13 cellular contexts compared by ENCODE assay signal in the genomic region with DNA sequence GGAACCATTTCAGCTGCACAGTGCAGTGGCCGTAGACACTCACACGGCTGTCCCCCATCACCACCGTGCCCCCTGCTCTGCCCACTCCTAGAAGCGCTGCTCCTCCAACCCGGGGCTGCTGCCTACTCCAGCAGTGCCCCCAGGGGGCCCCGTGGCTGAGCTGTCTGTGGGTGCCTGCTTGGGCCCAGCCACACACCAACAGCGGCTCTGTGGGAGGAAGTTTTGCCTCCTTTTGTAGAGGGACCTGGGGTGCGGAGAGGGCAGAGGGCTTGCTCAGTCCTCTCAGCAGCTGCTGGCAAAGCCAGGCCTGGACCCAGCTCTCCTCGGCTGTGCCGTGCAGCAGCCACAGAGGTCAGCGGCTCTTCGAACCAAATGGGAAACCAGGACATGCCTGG.
"Had no signal": no experiment of that assay in that cellular context is flagged by ENCODE, and none has a peak within 500 bp of the region (broad histone marks: within the 10 kb centered on the region; RNA-seq: fewer than 3 reads in every experiment).

No MANE protein-coding gene starts in this region.

- ATAC-seq: gastrocnemius medialis; heart left ventricle; left colon; mucosa of descending colon; naive thymus-derived CD4-positive, alpha-beta T cell had no signal

- H3K4me3 ChIP-seq: gastrocnemius medialis, heart left ventricle, mucosa of descending colon, smooth muscle cell had no signal

- H3K27ac ChIP-seq: epithelial cell of prostate, gastrocnemius medialis, heart left ventricle had no signal

- H3K36me3 ChIP-seq: gastrocnemius medialis had no signal

- H3K27ac Mint-ChIP-seq: activated CD4-positive, alpha-beta memory T cell treated with anti-CD3 and anti-CD28 coated beads, Interleukin-2, amount 10 ng/mL, durations not matched to agents 7 days and 5 days; naive thymus-derived CD4-positive, alpha-beta T cell; stimulated activated naive CD8-positive, alpha-beta T cell treated with anti-CD3 and anti-CD28 coated beads, Interleukin-15, Interleukin-2, amounts not matched to agents 100 ng/mL and 50 ng/mL, for 24 hours; type B pancreatic cell; WTC11 had no signal

- H3K4me1 ChIP-seq: gastrocnemius medialis had no signal

- H3K9me3 ChIP-seq: gastrocnemius medialis, heart left ventricle, mucosa of descending colon had no signal

- H3K9me3 Mint-ChIP-seq: activated CD4-positive, alpha-beta memory T cell treated with anti-CD3 and anti-CD28 coated beads, Interleukin-2, amount 10 ng/mL, durations not matched to agents 7 days and 5 days; stimulated activated naive CD8-positive, alpha-beta T cell treated with anti-CD3 and anti-CD28 coated beads, Interleukin-15, Interleukin-2, amounts not matched to agents 100 ng/mL and 50 ng/mL, for 24 hours; type B pancreatic cell had no signal

- H3K4me1 Mint-ChIP-seq: activated CD4-positive, alpha-beta memory T cell treated with anti-CD3 and anti-CD28 coated beads, Interleukin-2, amount 10 ng/mL, durations not matched to agents 7 days and 5 days; WTC11 had no signal

- DNase-seq: activated CD4-positive, alpha-beta memory T cell treated with anti-CD3 and anti-CD28 coated beads, Interleukin-2, amount 10 ng/mL, durations not matched to agents 7 days and 5 days; activated CD4-positive, alpha-beta T cell treated with anti-CD3 and anti-CD28 coated beads for 4 hours; gastrocnemius medialis; naive thymus-derived CD4-positive, alpha-beta T cell; SW 1271 had no signal

- H3K36me3 Mint-ChIP-seq: type B pancreatic cell, WTC11 had no signal

- H3K4me3 Mint-ChIP-seq: activated CD4-positive, alpha-beta memory T cell treated with anti-CD3 and anti-CD28 coated beads, Interleukin-2, amount 10 ng/mL, durations not matched to agents 7 days and 5 days; naive thymus-derived CD4-positive, alpha-beta T cell; stimulated activated naive CD8-positive, alpha-beta T cell treated with anti-CD3 and anti-CD28 coated beads, Interleukin-15, Interleukin-2, amounts not matched to agents 100 ng/mL and 50 ng/mL, for 24 hours; type B pancreatic cell; WTC11 had no signal
